Comparison of ENCODE assay signal across 20 cellular contexts in genomic region chr4:133868856-133869255, GRCh38.
"Had no signal": no experiment of that assay in that cellular context is flagged by ENCODE, and none has a peak within 500 bp of the region (broad histone marks: within the 10 kb centered on the region; RNA-seq: fewer than 3 reads in every experiment).

No MANE protein-coding gene starts in this region.

- ATAC-seq: gastrocnemius medialis, heart right ventricle, left cardiac atrium, left lung, left ventricle myocardium superior, lower lobe of right lung had no signal

- DNase-seq: dermis blood vessel endothelial cell; dorsolateral prefrontal cortex; effector CD4-positive, alpha-beta T cell; effector memory CD4-positive, alpha-beta T cell; foreskin fibroblast; foreskin melanocyte; gastrocnemius medialis; glutamatergic neuron; head of caudate nucleus; heart right ventricle; hippocampal formation; left cardiac atrium; left lung; left ventricle myocardium superior; lower lobe of right lung; mesendoderm; midbrain; naive B cell had no signal

- H3K27me3 ChIP-seq: dorsolateral prefrontal cortex, esophagus muscularis mucosa, gastrocnemius medialis, heart right ventricle, left lung had no signal

- H3K4me3 ChIP-seq: coronary artery, dorsolateral prefrontal cortex, esophagus muscularis mucosa, gastrocnemius medialis, heart right ventricle, left lung, lower lobe of right lung had no signal

- H3K36me3 ChIP-seq: esophagus muscularis mucosa, gastrocnemius medialis, heart right ventricle, left lung, lower lobe of right lung had no signal

- H3K4me1 ChIP-seq: esophagus muscularis mucosa, gastrocnemius medialis, heart right ventricle, left lung, lower lobe of right lung had no signal

- H3K9me3 ChIP-seq: esophagus muscularis mucosa, gastrocnemius medialis, heart right ventricle, left lung, lower lobe of right lung had no signal

- H3K27ac ChIP-seq: coronary artery, dorsolateral prefrontal cortex, esophagus muscularis mucosa, gastrocnemius medialis, heart right ventricle, left lung, lower lobe of right lung had no signal
